In genomic region chr20:37247547-37247946, GRCh38 we compare ENCODE assay signal across 34 cellular contexts. TPM values are rescaled to one million over a fixed set of nuclear protein-coding genes. Genes with fewer than 3 reads are reported as not detected.
"Had no signal": no experiment of that assay in that cellular context is flagged by ENCODE, and none has a peak within 500 bp of the region (broad histone marks: within the 10 kb centered on the region; RNA-seq: fewer than 3 reads in every experiment).

No MANE protein-coding gene starts in this region.

- H3K36me3 ChIP-seq: breast epithelium, colonic mucosa had no signal

- H3K27me3 Mint-ChIP-seq: activated CD4-positive, alpha-beta memory T cell treated with anti-CD3 and anti-CD28 coated beads, Interleukin-2, amount 10 ng/mL, durations not matched to agents 7 days and 5 days; activated CD4-positive, alpha-beta T cell treated with anti-CD3 and anti-CD28 coated beads, Interleukin-2, amount 10 ng/mL, durations not matched to agents 7 days and 5 days; activated naive CD4-positive, alpha-beta T cell treated with anti-CD3 and anti-CD28 coated beads, Interleukin-2, amount 10 ng/mL, durations not matched to agents 7 days and 5 days; activated naive CD8-positive, alpha-beta T cell treated with anti-CD3 and anti-CD28 coated beads, Interleukin-2, amount 10 ng/mL, durations not matched to agents 7 days and 5 days; brain had no signal

- H3K4me3 ChIP-seq: ascending aorta, breast epithelium, cardiac muscle cell, colonic mucosa, esophagus squamous epithelium had no signal

- ATAC-seq: activated naive CD4-positive, alpha-beta T cell treated with anti-CD3 and anti-CD28 coated beads, Interleukin-2, amount 50 U/mL, for 72 hours; activated T-cell treated with anti-CD3 and anti-CD28 coated beads, Interleukin-2, amount 50 U/mL, for 72 hours; WTC11 had no signal

- H3K27ac Mint-ChIP-seq: activated CD4-positive, alpha-beta memory T cell treated with anti-CD3 and anti-CD28 coated beads, Interleukin-2, amount 10 ng/mL, durations not matched to agents 7 days and 5 days; activated CD4-positive, alpha-beta T cell treated with anti-CD3 and anti-CD28 coated beads, Interleukin-2, amount 10 ng/mL, durations not matched to agents 7 days and 5 days; activated naive CD4-positive, alpha-beta T cell treated with anti-CD3 and anti-CD28 coated beads, Interleukin-2, amount 10 ng/mL, durations not matched to agents 7 days and 5 days; activated naive CD8-positive, alpha-beta T cell treated with anti-CD3 and anti-CD28 coated beads, Interleukin-2, amount 10 ng/mL, durations not matched to agents 7 days and 5 days; activated T-cell treated with anti-CD3 and anti-CD28 coated beads, Interleukin-2, amount 50 U/mL, for 72 hours had no signal

- H3K9me3 Mint-ChIP-seq: activated CD4-positive, alpha-beta memory T cell treated with anti-CD3 and anti-CD28 coated beads, Interleukin-2, amount 10 ng/mL, durations not matched to agents 7 days and 5 days; activated CD4-positive, alpha-beta T cell treated with anti-CD3 and anti-CD28 coated beads, Interleukin-2, amount 10 ng/mL, durations not matched to agents 7 days and 5 days; activated naive CD4-positive, alpha-beta T cell treated with anti-CD3 and anti-CD28 coated beads, Interleukin-2, amount 10 ng/mL, durations not matched to agents 7 days and 5 days; activated naive CD4-positive, alpha-beta T cell treated with anti-CD3 and anti-CD28 coated beads, Interleukin-2, amount 50 U/mL, for 72 hours; activated naive CD8-positive, alpha-beta T cell treated with anti-CD3 and anti-CD28 coated beads, Interleukin-2, amount 10 ng/mL, durations not matched to agents 7 days and 5 days; activated T-cell treated with anti-CD3 and anti-CD28 coated beads, Interleukin-2, amount 50 U/mL, for 72 hours; WTC11 had no signal

- H3K4me1 Mint-ChIP-seq: activated CD4-positive, alpha-beta memory T cell treated with anti-CD3 and anti-CD28 coated beads, Interleukin-2, amount 10 ng/mL, durations not matched to agents 7 days and 5 days; activated CD4-positive, alpha-beta T cell treated with anti-CD3 and anti-CD28 coated beads, Interleukin-2, amount 10 ng/mL, durations not matched to agents 7 days and 5 days; activated naive CD4-positive, alpha-beta T cell treated with anti-CD3 and anti-CD28 coated beads, Interleukin-2, amount 10 ng/mL, durations not matched to agents 7 days and 5 days; activated naive CD8-positive, alpha-beta T cell treated with anti-CD3 and anti-CD28 coated beads, Interleukin-2, amount 10 ng/mL, durations not matched to agents 7 days and 5 days had no signal

- H3K27me3 ChIP-seq: ascending aorta, breast epithelium, cardiac muscle cell, colonic mucosa, esophagus squamous epithelium had no signal

- H3K4me1 ChIP-seq: ascending aorta, colonic mucosa had no signal

- DNase-seq: activated CD4-positive, alpha-beta memory T cell treated with anti-CD3 and anti-CD28 coated beads, Interleukin-2, amount 10 ng/mL, durations not matched to agents 7 days and 5 days; activated CD4-positive, alpha-beta T cell treated with anti-CD3 and anti-CD28 coated beads for 1 hour; activated CD4-positive, alpha-beta T cell treated with anti-CD3 and anti-CD28 coated beads for 4 hours; activated CD4-positive, alpha-beta T cell treated with anti-CD3 and anti-CD28 coated beads, Interleukin-2, amount 10 ng/mL, durations not matched to agents 7 days and 5 days; activated CD4-positive, alpha-beta T cell treated with anti-CD3 and anti-CD28 coated beads, Interleukin-2, amount 50 U/mL, for 4 hours; activated gamma-delta T cell; activated naive CD4-positive, alpha-beta T cell; activated naive CD4-positive, alpha-beta T cell treated with anti-CD3 and anti-CD28 coated beads, Interleukin-2, amount 10 ng/mL, durations not matched to agents 7 days and 5 days; activated naive CD8-positive, alpha-beta T cell treated with anti-CD3 and anti-CD28 coated beads, Interleukin-2, amount 10 ng/mL, durations not matched to agents 7 days and 5 days; activated T-cell treated with anti-CD3 and anti-CD28 coated beads, Interleukin-2, amount 50 U/mL, for 72 hours; central memory CD4-positive, alpha-beta T cell; cerebellar nuclear complex; colonic mucosa; effector CD8-positive, alpha-beta T cell; esophagus squamous epithelium; foreskin fibroblast; head of caudate nucleus; T-helper 1 cell; T-helper 2 cell had no signal

- FAIRE-seq: endometrium, endothelial cell of umbilical vein, TTC549 had no signal

- H3K9me3 ChIP-seq: ascending aorta, breast epithelium, colonic mucosa, esophagus squamous epithelium had no signal

- H3K27ac ChIP-seq: ascending aorta, breast epithelium, cardiac muscle cell, colonic mucosa, epithelial cell of prostate, esophagus squamous epithelium, VCaP had no signal

- H3K4me3 Mint-ChIP-seq: activated CD4-positive, alpha-beta memory T cell treated with anti-CD3 and anti-CD28 coated beads, Interleukin-2, amount 10 ng/mL, durations not matched to agents 7 days and 5 days; activated CD4-positive, alpha-beta T cell treated with anti-CD3 and anti-CD28 coated beads, Interleukin-2, amount 10 ng/mL, durations not matched to agents 7 days and 5 days; activated naive CD4-positive, alpha-beta T cell treated with anti-CD3 and anti-CD28 coated beads, Interleukin-2, amount 10 ng/mL, durations not matched to agents 7 days and 5 days; activated naive CD8-positive, alpha-beta T cell treated with anti-CD3 and anti-CD28 coated beads, Interleukin-2, amount 10 ng/mL, durations not matched to agents 7 days and 5 days; activated T-cell treated with anti-CD3 and anti-CD28 coated beads, Interleukin-2, amount 50 U/mL, for 72 hours; brain; WTC11 had no signal

RNA-seq across cellular contexts. Expression of gene GHRH, which starts 14.1 kb away (rescaled TPM):
- total RNA-seq: activated CD4-positive, alpha-beta memory T cell treated with anti-CD3 and anti-CD28 coated beads, Interleukin-2, amount 10 ng/mL, durations not matched to agents 7 days and 5 days; activated CD4-positive, alpha-beta T cell treated with anti-CD3 and anti-CD28 coated beads, Interleukin-2, amount 10 ng/mL, durations not matched to agents 7 days and 5 days; activated naive CD4-positive, alpha-beta T cell treated with anti-CD3 and anti-CD28 coated beads, Interleukin-2, amount 50 U/mL, for 72 hours; activated naive CD8-positive, alpha-beta T cell treated with anti-CD3 and anti-CD28 coated beads, Interleukin-2, amount 10 ng/mL, durations not matched to agents 7 days and 5 days; activated T-cell treated with anti-CD3 and anti-CD28 coated beads, Interleukin-2, amount 50 U/mL, for 72 hours; ascending aorta; breast epithelium; colonic mucosa; dermis microvascular lymphatic vessel endothelial cell; endothelial cell of umbilical vein; esophagus squamous epithelium; fibroblast of lung; frontal cortex had no signal
- polyA plus RNA-seq: endothelial cell of umbilical vein, esophagus, fibroblast of lung had no signal
